24 cellular contexts compared by ENCODE assay signal in the genomic region with DNA sequence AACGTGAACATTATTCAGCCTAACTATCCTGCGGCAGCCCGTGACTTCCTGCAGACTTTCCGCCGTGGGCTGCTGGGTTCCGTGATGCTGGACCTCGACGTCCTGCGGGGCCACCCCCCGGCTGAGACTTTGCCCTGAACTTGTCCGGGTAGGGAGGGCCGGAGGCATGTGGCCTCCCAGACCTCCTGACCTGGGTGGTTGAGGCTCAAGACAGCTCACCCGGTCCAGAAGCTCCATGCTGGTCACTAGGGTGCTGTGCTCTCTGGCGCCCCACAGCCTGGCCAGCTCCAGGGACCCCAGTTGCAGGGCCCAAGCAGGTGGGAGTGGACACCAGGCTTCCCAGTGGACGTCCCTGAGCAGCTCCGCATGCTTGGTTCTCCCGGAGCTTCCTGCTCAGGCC. TPM values are rescaled to one million over a fixed set of nuclear protein-coding genes. Genes with fewer than 3 reads are reported as not detected.
DNase-seq lines count a peak whose midpoint lies in the region; ATAC-seq and TF ChIP-seq lines count a peak whose summit lies in the region.
"Had no signal": no experiment of that assay in that cellular context is flagged by ENCODE, and none has a peak within 500 bp of the region (broad histone marks: within the 10 kb centered on the region; RNA-seq: fewer than 3 reads in every experiment).

No MANE protein-coding gene starts in this region.

- H3K9me3 Mint-ChIP-seq in MCF 10A (ENCODE audit: unreplicated experiment) (no peaks in the 10 kb centered on the region), chondrocyte (ENCODE audit: low read depth) (no peaks in the 10 kb centered on the region)

- H3K27me3 Mint-ChIP-seq in MCF 10A (ENCODE audit: insufficient read depth, unreplicated experiment) = no peaks in the 10 kb centered on the region
- no peaks in the 10 kb centered on the region for H3K27me3 Mint-ChIP-seq in chondrocyte (ENCODE audit: low read depth)

- H3K36me3 Mint-ChIP-seq in MCF 10A (ENCODE audit: insufficient read depth, unreplicated experiment) (peaks cover 44% of the 10 kb centered on the region), chondrocyte (ENCODE audit: low read depth) (peaks cover 13% of the 10 kb centered on the region)

- H3K4me3 Mint-ChIP-seq in MCF 10A (ENCODE audit: unreplicated experiment) = no peak overlapping the region
- no peak overlapping the region for H3K4me3 Mint-ChIP-seq in chondrocyte (ENCODE audit: unreplicated experiment)

- no peak overlapping the region for H3K9ac ChIP-seq in mammary epithelial cell (ENCODE audit: insufficient read depth, low read length)

- BruUV-seq in MCF 10A (replicated peaks; lab: Mats Ljungman, UMichigan) = TSS peak; percentile 60
- no TSS peak for BruUV-seq in mammary epithelial cell (replicated peaks; lab: Mats Ljungman, UMichigan)

- H3K9me3 ChIP-seq in mammary epithelial cell (replicated peaks; ENCODE audit: insufficient read depth, low read length) (no peaks in the 10 kb centered on the region), RWPE2 (ENCODE audit: severe bottlenecking) (no peaks in the 10 kb centered on the region)
- H3K9me3 ChIP-seq: HAP-1 had no signal

- DNase-seq in MCF 10A (ENCODE audit: unreplicated experiment) (no peak), mammary epithelial cell (no peak), RWPE2 (ENCODE audit: low spot score) (peak; percentile 49), iPS-NIHi11 (ENCODE audit: low spot score) (peak; percentile 13), DMS79 treated with DMSO at 0.1 percent for 48 hours (lab: John Stamatoyannopoulos, UW) (no peak), chondrocyte (ENCODE audit: low spot score) (no peak)
- DNase-seq: AML-193, KBM-7, NCI-H1105, NCI-H146, NCI-H2029 treated with DMSO at 0.1 percent for 48 hours, NCI-H226, NCI-H510A treated with DMSO at 0.1 percent for 48 hours, NCI-H748 treated with DMSO at 0.1 percent for 48 hours, OCI-M1, SHP77 treated with DMSO at 0.1 percent for 48 hours had no signal

- H3K27ac Mint-ChIP-seq in MCF 10A (ENCODE audit: low read depth, unreplicated experiment) (no peak overlapping the region), chondrocyte (ENCODE audit: unreplicated experiment) (no peak overlapping the region)

- no peak for ATAC-seq in RWPE2 (ENCODE audit: low read depth)
- ATAC-seq in GM19023 (IDR thresholded peaks at IDR 0.05; ENCODE audit: unreplicated experiment) = no peak
- ATAC-seq: HepG2 had no signal

- POLR2A ChIA-PET in MCF 10A (lab: Yijun Ruan, JAX) = no interaction called here

- H3K4me1 Mint-ChIP-seq in MCF 10A (ENCODE audit: insufficient read depth, unreplicated experiment) (no peaks in the 10 kb centered on the region), chondrocyte (ENCODE audit: low read depth) (no peaks in the 10 kb centered on the region)

- peaks cover 10% of the 10 kb centered on the region for H3K79me2 ChIP-seq in mammary epithelial cell (ENCODE audit: insufficient read depth, low read length)

- TF ChIP-seq CTCF in MCF 10A (IDR thresholded peaks at IDR 0.05; ENCODE audit: unreplicated experiment) = no peak
- TF ChIP-seq CTCF in mammary epithelial cell (conservative IDR thresholded peaks at IDR 0.05 in 1 of 2, IDR thresholded peaks at IDR 0.05 in 1 of 2; ENCODE audit: extremely low read depth in 1 of 2, insufficient read depth in 1 of 2, low read depth in 1 of 2, low read length in 2 of 2) = no peak
- no peak for TF ChIP-seq CTCF in RWPE2 (IDR thresholded peaks at IDR 0.05; ENCODE audit: poor library complexity, severe bottlenecking)
- TF ChIP-seq CTCF in chondrocyte (IDR thresholded peaks at IDR 0.05) = no peak

- H2AFZ ChIP-seq in mammary epithelial cell (ENCODE audit: low read depth, low read length) = no peak overlapping the region

- CTCF ChIA-PET in MCF 10A (lab: Yijun Ruan, JAX) (no interaction called here), mammary epithelial cell (lab: Charles Lee; ENCODE audit: low non-redundant PET) (no interaction called here)

- H4K20me1 ChIP-seq in mammary epithelial cell (ENCODE audit: insufficient read depth, low read length) = no peaks in the 10 kb centered on the region

- intact Hi-C loops in MCF 10A (cut with micrococcal nuclease) = no loop called here
- intact Hi-C loops in mammary epithelial cell (cut with micrococcal nuclease) = loop anchor here (2.0 to 10.0 kb wide), 2 partner anchors 95 to 153 kb away; no protein-coding TSS in a partner anchor

- H3K4me3 ChIP-seq in mammary epithelial cell (replicated peaks in 1 of 3; ENCODE audit: insufficient read depth in 1 of 3, low read depth in 2 of 3, low read length in 3 of 3) (no peak overlapping the region), RWPE2 (ENCODE audit: severe bottlenecking) (no peak overlapping the region)
- H3K4me3 ChIP-seq: HAP-1, SK-N-MC had no signal

- H3K27ac ChIP-seq in mammary epithelial cell (ENCODE audit: insufficient read depth, low read depth, low read length) = no peak overlapping the region
- no peak overlapping the region for H3K27ac ChIP-seq in RWPE2 (ENCODE audit: poor library complexity, severe bottlenecking)
- H3K27ac ChIP-seq: C4-2B, HL-60, SK-N-MC had no signal

- peaks cover 4% of the 10 kb centered on the region for H3K4me1 ChIP-seq in mammary epithelial cell (ENCODE audit: insufficient read depth, low read length)
- H3K4me1 ChIP-seq in RWPE2 (ENCODE audit: insufficient read depth, poor library complexity, severe bottlenecking) = no peaks in the 10 kb centered on the region
- H3K4me1 ChIP-seq: HAP-1 had no signal

- H3K27me3 ChIP-seq in mammary epithelial cell (ENCODE audit: insufficient read depth, low read length) (no peaks in the 10 kb centered on the region), RWPE2 (ENCODE audit: insufficient read depth, poor library complexity, severe bottlenecking) (peaks cover 10% of the 10 kb centered on the region)

- peaks cover 4% of the 10 kb centered on the region for H3K36me3 ChIP-seq in mammary epithelial cell (ENCODE audit: insufficient read depth, low read length)
- peaks cover 11% of the 10 kb centered on the region for H3K36me3 ChIP-seq in RWPE2 (ENCODE audit: low read depth)

- dilution Hi-C loops in mammary epithelial cell (cut with HindIII; ENCODE audit: low sequenced_read_pairs) = no loop called here

- 99% methylated on average over 15 of the region's 17 CpGs for WGBS in mammary epithelial cell (ENCODE audit: low coverage, missing lambda C conversion rate)

- no peak overlapping the region for H3K4me2 ChIP-seq in mammary epithelial cell (ENCODE audit: insufficient read depth, low read depth, low read length)

- in situ Hi-C loops in mammary epithelial cell (cut with MboI; ENCODE audit: low sequenced_read_pairs in 2 of 2) = loop anchor here in 1 of 2 donors (10.0 kb wide), 1 partner anchor 155 kb away; no protein-coding TSS in a partner anchor

RNA-seq across cellular contexts. Expression of gene SPRN, which starts 4.4 kb away (rescaled TPM):
- total RNA-seq in MCF 10A (2022) (not detected in 2 replicates), mammary epithelial cell (1 to 10 TPM in 1 of 2 donors, under 1 TPM in 1; 0.33 to 3.7 TPM), chondrocyte (2.4 to 7.3 TPM (median 6.5 TPM) in 3 replicates)
- polyA plus RNA-seq in mammary epithelial cell = 0.37 TPM
- polyA minus RNA-seq in mammary epithelial cell = not detected
- total RNA-seq: A172, HepG2, HT-29 had no signal
- polyA plus RNA-seq: HepG2 had no signal

RNA-seq across cellular contexts. Expression of gene MTG1, which starts 26.1 kb away (rescaled TPM):
- total RNA-seq in MCF 10A (2022) (71.6 and 74.3 TPM in 2 replicates), mammary epithelial cell (10 to 100 TPM; 21.7 to 36.4 TPM), chondrocyte (33.2 to 53.0 TPM (median 36.7 TPM) in 3 replicates)
- 33.9 TPM for polyA plus RNA-seq in mammary epithelial cell
- 34.8 TPM for polyA minus RNA-seq in mammary epithelial cell

RNA-seq across cellular contexts. Expression of gene SCART1, which starts 33.7 kb away (rescaled TPM):
- total RNA-seq in MCF 10A (2022) = 0.93 and 1.3 TPM in 2 replicates
- total RNA-seq in mammary epithelial cell = 1 to 10 TPM; 1.3 to 4.4 TPM
- polyA plus RNA-seq in mammary epithelial cell = 0.67 TPM
- not detected for polyA minus RNA-seq in mammary epithelial cell
- total RNA-seq in chondrocyte = 2.2 to 6.6 TPM (median 2.4 TPM) in 3 replicates
- total RNA-seq: A172 had no signal

RNA-seq across cellular contexts. Expression of gene PAOX, which starts 41.0 kb away (rescaled TPM):
- 1.2 and 1.8 TPM in 2 replicates for total RNA-seq in MCF 10A (2022)
- total RNA-seq in mammary epithelial cell = 1 to 10 TPM; 7.0 to 7.2 TPM
- polyA plus RNA-seq in mammary epithelial cell = 2.4 TPM
- 2.1 TPM for polyA minus RNA-seq in mammary epithelial cell
- 5.9 to 7.6 TPM (median 6.3 TPM) in 3 replicates for total RNA-seq in chondrocyte

RNA-seq across cellular contexts. Expression of gene ECHS1, which starts 46.9 kb away (rescaled TPM):
- total RNA-seq in MCF 10A (2022) = 72.4 and 82.7 TPM in 2 replicates
- 10 to 100 TPM; 46.5 to 72.0 TPM for total RNA-seq in mammary epithelial cell
- 64.8 TPM for polyA plus RNA-seq in mammary epithelial cell
- 54.3 TPM for polyA minus RNA-seq in mammary epithelial cell
- 57.6 to 67.8 TPM (median 58.9 TPM) in 3 replicates for total RNA-seq in chondrocyte

Comparison
In these comparisons a context has a peak if more than half of its experiments do, and no peak if none do; other contexts are left out.
1. DNase-seq: peak in RWPE2 (single experiment) and iPS-NIHi11 (single experiment); none in MCF 10A (single experiment), mammary epithelial cell (single experiment), DMS79 treated with DMSO at 0.1 percent for 48 hours (single experiment) and chondrocyte (single experiment).